Comparison of ENCODE assay signal across 8 cellular contexts in genomic region chr19:22010437-22011143, GRCh38. TPM values are rescaled to one million over a fixed set of nuclear protein-coding genes. Genes with fewer than 3 reads are reported as not detected.
DNase-seq lines count a peak whose midpoint lies in the region; ATAC-seq and TF ChIP-seq lines count a peak whose summit lies in the region.
"Not testable (repeated sequence)": the region's sequence is repeated elsewhere in the genome, so short reads cannot be mapped to it uniquely, and the experiment has no call there.

Gene ZNF208 (minus strand): TSS chr19:22010943. CDS start chr19:22010794, 149 bp downstream.

- TF ChIP-seq CTCF in CD14-positive monocyte (IDR thresholded peaks at IDR 0.05); Peyer's patch (IDR thresholded peaks at IDR 0.05); mucosa of descending colon (IDR thresholded peaks at IDR 0.05): not testable (repeated sequence)

- H3K9me3 ChIP-seq in Peyer's patch; stomach smooth muscle (ENCODE audit: control insufficient read depth in 2 of 2, low read length in 2 of 2): not testable (repeated sequence)
- H3K9me3 ChIP-seq in mucosa of descending colon: peaks cover 73% of the 10 kb centered on the region

- not testable (repeated sequence) for H3K36me3 ChIP-seq in Peyer's patch; mucosa of descending colon (ENCODE audit: low read depth); stomach smooth muscle (ENCODE audit: control insufficient read depth in 2 of 2, insufficient read depth in 2 of 2, low read length in 2 of 2)

- not testable (repeated sequence) for H3K9ac ChIP-seq in stomach smooth muscle (ENCODE audit: low read length in 2 of 2)

- H3K27me3 ChIP-seq in Peyer's patch; stomach smooth muscle (ENCODE audit: control insufficient read depth in 1 of 2, insufficient read depth in 2 of 2, low read length in 2 of 2): not testable (repeated sequence)

- peaks cover 25 to 82% (median 68%) of the 10 kb centered on the region in 7 donors for H3K9me3 Mint-ChIP-seq in CD14-positive monocyte

- H3K36me3 Mint-ChIP-seq in CD14-positive monocyte: not testable (repeated sequence)

- peak; percentile 98 for ATAC-seq in Right ventricle myocardium superior (ENCODE audit: poor library complexity)
- ATAC-seq in mucosa of descending colon: not testable (repeated sequence)
- ATAC-seq in sciatic nerve: peak; percentile 62

- peak within 1 kb of the TSS; percentile 59 to 67 for H3K4me3 Mint-ChIP-seq in CD14-positive monocyte

- H3K4me1 ChIP-seq in Peyer's patch; mucosa of descending colon (ENCODE audit: low read depth); stomach smooth muscle (ENCODE audit: control insufficient read depth, insufficient read depth, low read length): not testable (repeated sequence)

- not testable (repeated sequence) for DNase-seq in CD14-positive monocyte (ENCODE audit: low spot score); sciatic nerve (ENCODE audit: low spot score)
- DNase-seq in Peyer's patch: peak; percentile 41 to 50 (median 48)
- peak; percentile 58 for DNase-seq in activated CD8-positive, alpha-beta memory T cell treated with anti-CD3 and anti-CD28 coated beads for 24 hours
- peak in 35 of 58 donors; percentile 0 to 57 (median 5) for DNase-seq in anterior cingulate cortex (lab: John Stamatoyannopoulos, UW)
- DNase-seq in Right ventricle myocardium superior: peak; percentile 81
- DNase-seq in mucosa of descending colon: peak in 2 of 3 donors; percentile 1 to 26

- H3K27ac Mint-ChIP-seq in CD14-positive monocyte: not testable (repeated sequence)

- peak within 1 kb of the TSS in 2 of 4 donors; percentile 42 to 52 for H3K27ac ChIP-seq in Peyer's patch
- H3K27ac ChIP-seq in stomach smooth muscle (ENCODE audit: low read length): not testable (repeated sequence)

- intact Hi-C loops in CD14-positive monocyte (cut with micrococcal nuclease); Right ventricle myocardium superior (cut with DNase I); mucosa of descending colon (cut with DNase I, micrococcal nuclease); sciatic nerve (cut with DNase I): not testable (repeated sequence)

- H3K27me3 Mint-ChIP-seq in CD14-positive monocyte (ENCODE audit: low read depth in 3 of 3): not testable (repeated sequence)

- H3K4me3 ChIP-seq in Peyer's patch (peak within 1 kb of the TSS; percentile 18 to 41 (median 30)), stomach smooth muscle (ENCODE audit: low read length in 2 of 2) (peak within 1 kb of the TSS; percentile 12 to 72)
- H3K4me3 ChIP-seq in mucosa of descending colon: not testable (repeated sequence)

- H3K4me1 Mint-ChIP-seq in CD14-positive monocyte: not testable (repeated sequence)

- not testable (repeated sequence) for TF ChIP-seq POLR2A in Peyer's patch (IDR thresholded peaks at IDR 0.05)

RNA-seq across cellular contexts. Expression of gene ZNF208, which starts in this region (rescaled TPM):
- polyA plus RNA-seq in CD14-positive monocyte: not detected
- total RNA-seq in Peyer's patch (10 to 100 TPM in 1 of 4 donors, 1 to 10 TPM in 1, under 1 TPM in 2; 0.70 to 15.7 (median 0.96) TPM), Right ventricle myocardium superior (20.7 TPM), mucosa of descending colon (10 to 100 TPM in 1 of 3 donors, 1 to 10 TPM in 1, under 1 TPM in 1; 0.67 to 24.8 (median 2.1) TPM), sciatic nerve (11.7 TPM)
